Comparison of ENCODE assay signal across 24 cellular contexts in the genomic region with DNA sequence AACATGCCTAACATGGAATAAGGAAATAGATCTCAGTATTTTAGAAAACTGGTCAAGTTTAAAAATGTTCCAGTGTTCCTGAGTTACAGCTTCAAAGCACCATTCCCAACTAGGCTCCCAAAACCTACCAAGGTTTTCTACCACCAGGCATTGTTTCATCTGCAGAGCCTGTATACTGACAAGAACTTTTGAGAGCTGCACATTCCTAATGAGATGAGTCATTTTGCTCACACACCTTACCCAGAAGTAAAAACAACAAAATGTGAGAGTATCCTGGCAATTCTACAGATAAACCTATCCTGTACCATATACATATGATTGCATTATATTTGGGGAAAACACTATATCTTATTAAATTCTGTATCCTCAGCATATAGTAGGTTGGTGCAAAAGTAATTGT.
DNase-seq lines count a peak whose midpoint lies in the region; ATAC-seq and TF ChIP-seq lines count a peak whose summit lies in the region.
"Had no signal": no experiment of that assay in that cellular context is flagged by ENCODE, and none has a peak within 500 bp of the region (broad histone marks: within the 10 kb centered on the region; RNA-seq: fewer than 3 reads in every experiment).

No MANE protein-coding gene starts in this region.

- ATAC-seq in RWPE2 (ENCODE audit: low read depth): peak; percentile 97
- peak; percentile 67 for ATAC-seq in foreskin keratinocyte
- ATAC-seq in GM19035 (IDR thresholded peaks at IDR 0.05; ENCODE audit: unreplicated experiment): no peak
- ATAC-seq: Right ventricle myocardium inferior had no signal

- DNase-seq in M059J (ENCODE audit: low read depth) (peak; percentile 56), RWPE2 (ENCODE audit: low spot score) (no peak), foreskin keratinocyte (peak in 1 of 2 donors; percentile 55), occipital lobe (lab: John Stamatoyannopoulos, UW) (no peak), nucleus accumbens (lab: John Stamatoyannopoulos, UW) (no peak), KG1 (lab: John Stamatoyannopoulos, UW) (no peak)
- DNase-seq: CD4-positive, CD25-positive, alpha-beta regulatory T cell; COR-L47; DMS 273 treated with DMSO at 0.1 percent for 48 hours; GDM1; Karpas-422; MM.1S; NCI-H1048; NCI-H1436 treated with DMSO at 0.1 percent for 48 hours; NCI-H2029; NCI-H345; NCI-H524; NCI-H82; Peyer's patch; SW 1271 had no signal

- TF ChIP-seq CTCF in RWPE2 (IDR thresholded peaks at IDR 0.05; ENCODE audit: poor library complexity, severe bottlenecking) (no peak), foreskin keratinocyte (conservative IDR thresholded peaks at IDR 0.05) (no peak), neutrophil (IDR thresholded peaks at IDR 0.05) (no peak)

- H3K4me3 ChIP-seq in RWPE2 (ENCODE audit: severe bottlenecking): no peak overlapping the region
- H3K4me3 ChIP-seq in neutrophil (ENCODE audit: low read depth in 1 of 2, low read length in 1 of 2): no peak overlapping the region
- H3K4me3 ChIP-seq: Peyer's patch, SK-N-MC had no signal

- no peaks in the 10 kb centered on the region for H3K36me3 ChIP-seq in RWPE2 (ENCODE audit: low read depth)
- peaks cover 14% of the 10 kb centered on the region for H3K36me3 ChIP-seq in neutrophil
- H3K36me3 ChIP-seq: Peyer's patch had no signal

- H3K27ac ChIP-seq in RWPE2 (ENCODE audit: poor library complexity, severe bottlenecking) (no peak overlapping the region), foreskin keratinocyte (no peak overlapping the region), neutrophil (peak overlapping the region; percentile 23)
- H3K27ac ChIP-seq: Peyer's patch, SK-N-MC had no signal

- H3K9me3 ChIP-seq in RWPE2 (ENCODE audit: severe bottlenecking) (no peaks in the 10 kb centered on the region), neutrophil (no peaks in the 10 kb centered on the region)
- H3K9me3 ChIP-seq: Peyer's patch had no signal

- no peaks in the 10 kb centered on the region for H3K4me1 ChIP-seq in RWPE2 (ENCODE audit: insufficient read depth, poor library complexity, severe bottlenecking)
- no peaks in the 10 kb centered on the region for H3K4me1 ChIP-seq in foreskin keratinocyte
- peaks cover 13 to 16% of the 10 kb centered on the region in 2 experiments for H3K4me1 ChIP-seq in neutrophil (ENCODE audit: control insufficient read depth in 1 of 2, insufficient read depth in 1 of 2, low read depth in 1 of 2, low read length in 1 of 2)

- H3K27me3 ChIP-seq in RWPE2 (ENCODE audit: insufficient read depth, poor library complexity, severe bottlenecking): no peaks in the 10 kb centered on the region
- H3K27me3 ChIP-seq in foreskin keratinocyte: peaks cover 2% of the 10 kb centered on the region
- no peaks in the 10 kb centered on the region for H3K27me3 ChIP-seq in neutrophil
- H3K27me3 ChIP-seq: Peyer's patch had no signal
